In the genomic region with DNA sequence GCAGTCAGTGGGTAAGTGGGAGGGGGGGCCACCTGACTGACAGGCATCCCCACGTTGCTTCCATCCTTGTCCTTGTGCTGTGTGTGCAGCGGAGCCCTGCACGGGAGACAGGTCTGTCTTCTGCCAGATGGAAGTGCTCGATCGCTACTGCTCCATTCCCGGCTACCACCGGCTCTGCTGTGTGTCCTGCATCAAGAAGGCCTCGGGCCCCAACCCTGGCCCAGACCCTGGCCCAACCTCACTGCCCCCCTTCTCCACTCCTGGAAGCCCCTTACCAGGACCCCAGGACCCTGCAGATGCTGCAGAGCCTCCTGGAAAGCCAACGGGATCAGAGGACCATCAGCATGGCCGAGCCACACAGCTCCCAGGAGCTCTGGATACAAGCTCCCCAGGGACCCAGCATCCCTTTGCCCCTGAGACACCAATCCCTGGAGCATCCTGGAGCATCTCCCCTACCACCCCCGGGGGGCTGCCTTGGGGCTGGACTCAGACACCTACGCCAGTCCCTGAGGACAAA, we compare ENCODE assay signal across 1 cellular context.
TF ChIP-seq lines count a peak whose summit lies in the region.

No MANE protein-coding gene starts in this region.

TF ChIP-seq in K562, 482 proteins besides CTCF, POLR2A, EP300 and RAD21:
- TF ChIP-seq, protein P1, sequence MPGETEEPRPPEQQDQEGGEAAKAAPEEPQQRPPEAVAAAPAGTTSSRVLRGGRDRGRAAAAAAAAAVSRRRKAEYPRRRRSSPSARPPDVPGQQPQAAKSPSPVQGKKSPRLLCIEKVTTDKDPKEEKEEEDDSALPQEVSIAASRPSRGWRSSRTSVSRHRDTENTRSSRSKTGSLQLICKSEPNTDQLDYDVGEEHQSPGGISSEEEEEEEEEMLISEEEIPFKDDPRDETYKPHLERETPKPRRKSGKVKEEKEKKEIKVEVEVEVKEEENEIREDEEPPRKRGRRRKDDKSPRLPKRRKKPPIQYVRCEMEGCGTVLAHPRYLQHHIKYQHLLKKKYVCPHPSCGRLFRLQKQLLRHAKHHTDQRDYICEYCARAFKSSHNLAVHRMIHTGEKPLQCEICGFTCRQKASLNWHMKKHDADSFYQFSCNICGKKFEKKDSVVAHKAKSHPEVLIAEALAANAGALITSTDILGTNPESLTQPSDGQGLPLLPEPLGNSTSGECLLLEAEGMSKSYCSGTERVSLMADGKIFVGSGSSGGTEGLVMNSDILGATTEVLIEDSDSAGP (CRISPR knock-in tag; IDR thresholded peaks at IDR 0.05): no peak
- TF ChIP-seq TCFL5 (CRISPR knock-in tag; conservative IDR thresholded peaks at IDR 0.05) (no peak), NR2C2 (CRISPR knock-in tag; IDR thresholded peaks at IDR 0.05) (0 out of 2 replicates have a peak, but pooled peaks have one; percentile 12), NR2C2 (tag; IDR thresholded peaks at IDR 0.05) (no peak), ZNF431 (CRISPR knock-in tag; IDR thresholded peaks at IDR 0.05) (no peak), POLR2G (IDR thresholded peaks at IDR 0.05; ENCODE audit: low read depth, low read length) (peak; percentile 52), GTF2E2 (tag; IDR thresholded peaks at IDR 0.05) (no peak)
